Comparison of ENCODE assay signal across 11 cellular contexts in the genomic region with DNA sequence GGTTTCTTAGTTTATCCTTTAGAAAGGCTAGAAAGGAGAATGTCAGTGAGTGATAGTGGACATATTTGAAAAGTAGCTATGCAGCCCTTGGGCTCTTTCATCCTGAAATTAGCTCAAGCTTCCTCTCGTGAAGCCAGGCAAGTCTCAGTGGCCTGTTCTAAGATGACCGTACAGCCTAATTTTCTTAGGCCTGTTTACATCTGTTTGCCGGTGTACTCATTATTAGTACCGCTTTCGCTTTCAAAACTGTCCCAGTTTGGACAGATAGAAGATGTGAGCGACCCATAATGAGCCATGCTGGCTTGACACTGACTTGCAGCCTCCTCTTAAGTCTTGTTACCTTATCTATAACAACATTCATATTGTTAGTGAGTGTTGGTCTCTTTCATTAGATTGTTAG. TPM values are rescaled to one million over a fixed set of nuclear protein-coding genes. Genes with fewer than 3 reads are reported as not detected.
A peak's percentile ranks its signal among the peaks of the same experiment; 100 is the strongest.
DNase-seq lines count a peak whose midpoint lies in the region; ATAC-seq, FAIRE-seq and TF ChIP-seq lines count a peak whose summit lies in the region.
"Had no signal": no experiment of that assay in that cellular context is flagged by ENCODE, and none has a peak within 500 bp of the region (broad histone marks: within the 10 kb centered on the region; RNA-seq: fewer than 3 reads in every experiment).

No MANE protein-coding gene starts in this region.

- H3K79me1 ChIP-seq in H1 (ENCODE audit: low read depth, low read length), result no peaks in the 10 kb centered on the region

- intact Hi-C loops in heart right ventricle (cut with DNase I), result no loop called here

- TF ChIP-seq CTCF in H1 (IDR thresholded peaks at IDR 0.05; ENCODE audit: control extremely low read depth in 1 of 3, insufficient read depth in 1 of 3, low read depth in 1 of 3, low read length in 3 of 3), result no peak
- TF ChIP-seq CTCF in heart right ventricle (IDR thresholded peaks at IDR 0.05), result no peak

- H3K4ac ChIP-seq in H1 (replicated peaks; ENCODE audit: insufficient read length, low read depth, low read length), result no peak overlapping the region

- H3K9me3 ChIP-seq in H1 (ENCODE audit: insufficient read depth in 2 of 2, low read depth in 1 of 2, low read length in 1 of 2) (no peaks in the 10 kb centered on the region), heart right ventricle (no peaks in the 10 kb centered on the region)

- H2AFZ ChIP-seq in H1 (ENCODE audit: low read length), result 0 out of 2 replicates have a peak overlapping the region, but pooled peaks have one; percentile 22

- no peak overlapping the region for H2BK20ac ChIP-seq in H1 (ENCODE audit: low read length)

- H3K27ac ChIP-seq in H1 (ENCODE audit: low read depth, low read length), result no peak overlapping the region
- H3K27ac ChIP-seq in heart right ventricle, result no peak overlapping the region
- H3K27ac ChIP-seq: SK-N-MC had no signal

- H3K9ac ChIP-seq in H1 (replicated peaks in 1 of 4; ENCODE audit: extremely low read depth in 1 of 4, low read depth in 3 of 4, low read length in 3 of 4), result no peak overlapping the region

- no peaks in the 10 kb centered on the region for H3K27me3 ChIP-seq in H1 (replicated peaks in 1 of 4; ENCODE audit: control insufficient read depth in 3 of 4, extremely low read depth in 1 of 4, insufficient read depth in 3 of 4, low read length in 3 of 4)
- H3K27me3 ChIP-seq in heart right ventricle, result no peaks in the 10 kb centered on the region

- DNase-seq in H1 (ENCODE audit: low read depth in 1 of 2, low spot score in 2 of 2) (no peak), LoVo (ENCODE audit: low spot score) (no peak), heart right ventricle (no peak), NCI-H1092 (lab: John Stamatoyannopoulos, UW) (no peak)
- no peak for DNase-seq in activated naive CD4-positive, alpha-beta T cell treated with Interleukin-2 at 50 U/mL for 16 hours
- DNase-seq: central memory CD4-positive, alpha-beta T cell; NCI-H2107 had no signal

- H2BK15ac ChIP-seq in H1 (ENCODE audit: low read length), result no peak overlapping the region

- H3K4me3 ChIP-seq in H1 (ENCODE audit: extremely low read depth in 1 of 4, insufficient read depth in 2 of 4, low read depth in 3 of 4, low read length in 4 of 4), result no peak overlapping the region
- no peak overlapping the region for H3K4me3 ChIP-seq in heart right ventricle
- H3K4me3 ChIP-seq: SK-N-MC had no signal

- POLR2A ChIA-PET in H1 (lab: Charles Lee; ENCODE audit: partially characterized antibody), result no interaction called here

- H3K79me2 ChIP-seq in H1 (ENCODE audit: control insufficient read depth in 1 of 2, insufficient read depth in 2 of 2, low read length in 2 of 2), result no peaks in the 10 kb centered on the region

- no peak for TF ChIP-seq RAD21 in H1 (IDR thresholded peaks at IDR 0.05 in 1 of 2, conservative IDR thresholded peaks at IDR 0.05 in 1 of 2; ENCODE audit: low read depth in 2 of 2, low read length in 2 of 2)

- no peaks in the 10 kb centered on the region for H3K23me2 ChIP-seq in H1 (ENCODE audit: low read depth, low read length)

- no peak overlapping the region for H2BK5ac ChIP-seq in H1 (ENCODE audit: low read depth, low read length)

- no peak for TF ChIP-seq POLR2A in H1 (IDR thresholded peaks at IDR 0.05; ENCODE audit: control extremely low read depth in 1 of 2, low read depth in 2 of 2, low read length in 2 of 2)

- CTCF ChIA-PET in H1 (lab: Charles Lee; ENCODE audit: partially characterized antibody), result interaction anchor here (3.3 kb wide), 1 partner anchor 15 kb away, joined by 10 read pairs; no protein-coding TSS in a partner anchor

- H4K20me1 ChIP-seq in H1 (replicated peaks in 1 of 2; ENCODE audit: control insufficient read depth in 1 of 2, insufficient read depth in 2 of 2, low read length in 2 of 2), result no peaks in the 10 kb centered on the region

- H4K91ac ChIP-seq in H1 (replicated peaks; ENCODE audit: insufficient read length, low read length), result no peak overlapping the region

- H3K18ac ChIP-seq in H1 (ENCODE audit: extremely low read depth, low read length), result no peak overlapping the region

- H3K56ac ChIP-seq in H1 (replicated peaks; ENCODE audit: insufficient read length, low read depth, low read length), result no peak overlapping the region

- no peak overlapping the region for H2AK5ac ChIP-seq in H1 (ENCODE audit: low read depth, low read length)

- 93% methylated on average over 6 of the region's 6 CpGs; no CpG with 5 or more reads in 1 of the 2 experiments for WGBS in H1 (ENCODE audit: extremely low coverage in 1 of 2, insufficient coverage in 1 of 2, insufficient read length in 1 of 2, insufficient replicate concordance in 2 of 2, low coverage in 1 of 2, low lambda C conversion rate in 2 of 2, missing lambda C conversion rate in 1 of 2), 2 experiments
- 78 to 82% methylated on average over 6 of the region's 6 CpGs for WGBS in heart right ventricle, 2 donors

- no peak overlapping the region for H3K23ac ChIP-seq in H1 (ENCODE audit: insufficient read length)

- no peaks in the 10 kb centered on the region for H3K36me3 ChIP-seq in H1 (ENCODE audit: control insufficient read depth in 2 of 4, insufficient read depth in 4 of 4, low read length in 3 of 4)
- H3K36me3 ChIP-seq in heart right ventricle, result no peaks in the 10 kb centered on the region

- no peak overlapping the region for H3K4me2 ChIP-seq in H1 (ENCODE audit: insufficient read depth in 1 of 2, low read depth in 2 of 2, low read length in 2 of 2)

- H2BK120ac ChIP-seq in H1 (replicated peaks; ENCODE audit: low read depth, low read length), result no peak overlapping the region

- no peak overlapping the region for H4K5ac ChIP-seq in H1 (ENCODE audit: insufficient read length, low read depth, low read length)

- H3K4me1 ChIP-seq in H1 (replicated peaks in 1 of 4; ENCODE audit: control insufficient read depth in 3 of 4, insufficient read depth in 4 of 4, low read length in 3 of 4), result no peaks in the 10 kb centered on the region
- H3K4me1 ChIP-seq in heart right ventricle, result no peaks in the 10 kb centered on the region

- FAIRE-seq in H1 (lab: Jason Lieb, UNC), result no peak

- H3K14ac ChIP-seq in H1 (ENCODE audit: insufficient read length), result no peak overlapping the region

- ATAC-seq in GM18868 (IDR thresholded peaks at IDR 0.05; ENCODE audit: unreplicated experiment) (peak; percentile 89), GM21786 (IDR thresholded peaks at IDR 0.05; ENCODE audit: unreplicated experiment) (peak; percentile 97), HG03354 (IDR thresholded peaks at IDR 0.05; ENCODE audit: poor library complexity, severe bottlenecking, unreplicated experiment) (peak; percentile 94), heart right ventricle (no peak)

- H2BK12ac ChIP-seq in H1 (ENCODE audit: low read depth, low read length), result no peak overlapping the region

- TF ChIP-seq EP300 in H1 (IDR thresholded peaks at IDR 0.05; ENCODE audit: borderline replicate concordance in 1 of 2, low read depth in 2 of 2, low read length in 2 of 2), result no peak

- H4K8ac ChIP-seq in H1 (ENCODE audit: extremely low read depth, insufficient read depth, low read length), result no peak overlapping the region

TF ChIP-seq in H1, 55 proteins besides CTCF, POLR2A, EP300 and RAD21:
- TF ChIP-seq CBX5 (IDR thresholded peaks at IDR 0.05; ENCODE audit: low read depth, low read length), result no peak

RNA-seq across cellular contexts. Expression of a gene that starts 5.7 kb away (rescaled TPM):
- not detected in 2 replicates for total RNA-seq in H1 (2021; fragmentation: NEBNext Ultra II Directional; extraction: Animal tissue kit (Norgen Biotek cat#: 25700))
- polyA plus RNA-seq in H1 (2011; rRNA removed) (not detected in 2 replicates), heart right ventricle (not detected)
- not detected for polyA plus RNA-seq in H1 (2011; cell fraction: cytosol; rRNA removed)
- polyA plus RNA-seq in H1 (2011; cell fraction: nucleus; rRNA removed), result not detected
- polyA plus RNA-seq in H1 (2012, experiment 1 of 2), result not detected in 4 replicates
- polyA plus RNA-seq in H1 (2012, experiment 2 of 2), result not detected
- not detected for polyA plus RNA-seq in H1 (2013, experiment 1 of 2)
- not detected for polyA plus RNA-seq in H1 (2013, experiment 2 of 2)
- not detected in 2 replicates for polyA minus RNA-seq in H1 (2011; rRNA and poly(A)+ RNA removed)
- not detected for polyA minus RNA-seq in H1 (2011; cell fraction: cytosol; rRNA and poly(A)+ RNA removed)
- polyA minus RNA-seq in H1 (2011; cell fraction: nucleus; rRNA and poly(A)+ RNA removed), result not detected
- not detected for total RNA-seq in heart right ventricle

Comparison
In these comparisons a context has a peak if more than half of its experiments do, and no peak if none do; other contexts are left out.
1. ATAC-seq: peak in GM18868 (single experiment), GM21786 (single experiment) and HG03354 (single experiment); none in heart right ventricle (0 of 8).